8 cellular contexts compared by ENCODE assay signal in the genomic region with DNA sequence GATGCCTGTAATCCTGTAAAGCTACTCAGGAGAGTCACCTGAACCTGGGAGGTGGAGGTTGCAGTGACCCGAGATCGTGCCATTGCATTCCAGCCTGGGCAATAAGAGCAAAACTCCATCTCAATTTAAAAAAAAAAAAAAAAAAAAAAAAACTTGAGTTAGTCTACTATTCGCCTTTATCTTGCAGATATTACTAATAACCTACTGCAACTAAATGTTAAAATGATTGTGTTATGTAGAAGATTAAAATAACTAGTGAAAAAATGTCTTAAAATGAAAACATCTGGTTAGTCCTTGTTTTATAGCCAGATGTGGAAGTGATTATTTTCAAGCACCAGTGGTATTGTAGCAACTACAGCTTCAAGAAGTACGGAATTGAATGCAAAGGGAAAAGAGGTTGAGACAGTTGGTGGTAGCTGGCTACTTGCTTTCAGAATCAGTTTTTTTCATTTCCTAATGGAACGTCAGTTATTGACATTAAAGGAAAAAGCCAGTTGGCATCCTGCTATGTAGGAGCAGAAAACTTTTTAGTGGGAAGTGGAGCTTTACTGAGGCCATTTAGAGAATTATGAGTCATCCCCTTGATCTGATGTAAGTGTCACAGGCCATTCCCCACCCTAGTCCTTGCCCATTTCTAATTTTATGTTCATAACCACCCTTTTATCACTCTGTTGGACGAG. TPM values are rescaled to one million over a fixed set of nuclear protein-coding genes. Genes with fewer than 3 reads are reported as not detected.
DNase-seq lines count a peak whose midpoint lies in the region; ATAC-seq and TF ChIP-seq lines count a peak whose summit lies in the region.

No MANE protein-coding gene starts in this region.

- H3K4me1 ChIP-seq in adipocyte (ENCODE audit: control insufficient read depth, insufficient read depth, low read length): peaks cover 27% of the 10 kb centered on the region

- H3K4me3 Mint-ChIP-seq in naive thymus-derived CD8-positive, alpha-beta T cell: no peak overlapping the region
- H3K4me3 Mint-ChIP-seq in activated T-helper 2 cell treated with anti-CD3 and anti-CD28 coated beads, Interferon-gamma antibody, Interleukin-2, Interleukin-4, amounts not matched to agents 10 μg/mL and 5 μg/mL and 100 μg/mL, durations not matched to agents 14 hours and 24 hours and 36 hours (ENCODE audit: low read depth): no peak overlapping the region

- H3K36me3 Mint-ChIP-seq in naive thymus-derived CD8-positive, alpha-beta T cell: peaks cover 0 to 83% (median 21%) of the 10 kb centered on the region in 3 donors
- peaks cover 47% of the 10 kb centered on the region for H3K36me3 Mint-ChIP-seq in activated T-helper 2 cell treated with anti-CD3 and anti-CD28 coated beads, Interferon-gamma antibody, Interleukin-2, Interleukin-4, amounts not matched to agents 10 μg/mL and 5 μg/mL and 100 μg/mL, durations not matched to agents 14 hours and 24 hours and 36 hours (ENCODE audit: low read depth)

- H3K27me3 Mint-ChIP-seq in naive thymus-derived CD8-positive, alpha-beta T cell: no peaks in the 10 kb centered on the region
- no peaks in the 10 kb centered on the region for H3K27me3 Mint-ChIP-seq in activated T-helper 2 cell treated with anti-CD3 and anti-CD28 coated beads, Interferon-gamma antibody, Interleukin-2, Interleukin-4, amounts not matched to agents 10 μg/mL and 5 μg/mL and 100 μg/mL, durations not matched to agents 14 hours and 24 hours and 36 hours (ENCODE audit: low read depth)

- H3K9ac ChIP-seq in adipocyte (ENCODE audit: low read length): peak overlapping the region; percentile 70

- H3K9me3 ChIP-seq in adipocyte (ENCODE audit: control insufficient read depth, low read length): no peaks in the 10 kb centered on the region

- ATAC-seq in naive thymus-derived CD8-positive, alpha-beta T cell: no peak

- POLR2A ChIA-PET in naive thymus-derived CD8-positive, alpha-beta T cell (lab: Charles Lee): interaction anchor here (0.7 kb wide), 1 partner anchor 109 kb away, joined by 3 read pairs; no protein-coding TSS in a partner anchor

- H3K9me3 Mint-ChIP-seq in naive thymus-derived CD8-positive, alpha-beta T cell: no peaks in the 10 kb centered on the region
- no peaks in the 10 kb centered on the region for H3K9me3 Mint-ChIP-seq in activated T-helper 2 cell treated with anti-CD3 and anti-CD28 coated beads, Interferon-gamma antibody, Interleukin-2, Interleukin-4, amounts not matched to agents 10 μg/mL and 5 μg/mL and 100 μg/mL, durations not matched to agents 14 hours and 24 hours and 36 hours

- no peaks in the 10 kb centered on the region for H3K27me3 ChIP-seq in adipocyte (replicated peaks; ENCODE audit: control insufficient read depth, insufficient read depth, low read length)

- H3K36me3 ChIP-seq in adipocyte (ENCODE audit: control insufficient read depth, insufficient read depth, low read length, severe bottlenecking): peaks cover 39% of the 10 kb centered on the region

- H3K4me3 ChIP-seq in HFF-Myc (replicated peaks; ENCODE audit: low read depth, low read length) (no peak overlapping the region), adipocyte (ENCODE audit: low read length) (peak overlapping the region; percentile 48)

- peaks cover 0 to 9% (median 6%) of the 10 kb centered on the region in 4 donors for H3K4me1 Mint-ChIP-seq in naive thymus-derived CD8-positive, alpha-beta T cell
- H3K4me1 Mint-ChIP-seq in activated T-helper 2 cell treated with anti-CD3 and anti-CD28 coated beads, Interferon-gamma antibody, Interleukin-2, Interleukin-4, amounts not matched to agents 10 μg/mL and 5 μg/mL and 100 μg/mL, durations not matched to agents 14 hours and 24 hours and 36 hours (ENCODE audit: low read depth): peaks cover 6% of the 10 kb centered on the region

- no peak for TF ChIP-seq CTCF in HFF-Myc (IDR thresholded peaks at IDR 0.05; ENCODE audit: low read depth, low read length, missing control alignments)

- intact Hi-C loops in activated T-helper 2 cell treated with anti-CD3 and anti-CD28 coated beads, Interferon-gamma antibody, Interleukin-2, Interleukin-4, amounts not matched to agents 10 μg/mL and 5 μg/mL and 100 μg/mL, durations not matched to agents 14 hours and 24 hours and 36 hours (cut with micrococcal nuclease): loop anchor here (10.0 kb wide), 1 partner anchor 158 kb away; no protein-coding TSS in a partner anchor

- peak overlapping the region in 1 of 10 donors; percentile 80 for H3K27ac Mint-ChIP-seq in naive thymus-derived CD8-positive, alpha-beta T cell
- H3K27ac Mint-ChIP-seq in activated T-helper 2 cell treated with anti-CD3 and anti-CD28 coated beads, Interferon-gamma antibody, Interleukin-2, Interleukin-4, amounts not matched to agents 10 μg/mL and 5 μg/mL and 100 μg/mL, durations not matched to agents 14 hours and 24 hours and 36 hours: no peak overlapping the region

- peak; percentile 74 for DNase-seq in A172 (ENCODE audit: low spot score)
- DNase-seq in HFF-Myc (ENCODE audit: extremely low read depth, low read depth): peak; percentile 56
- DNase-seq in adipocyte (ENCODE audit: low read depth): peak; percentile 74
- DNase-seq in hepatic stellate cell (ENCODE audit: low spot score): peak; percentile 47
- no peak for DNase-seq in naive thymus-derived CD8-positive, alpha-beta T cell
- DNase-seq in stimulated activated CD4-positive, alpha-beta T cell treated with anti-CD3 and anti-CD28 coated beads, Interleukin-4, amount 100 ng/mL, for 4 hours: no peak
- DNase-seq in activated T-helper 2 cell treated with anti-CD3 and anti-CD28 coated beads, Interferon-gamma antibody, Interleukin-2, Interleukin-4, amounts not matched to agents 10 μg/mL and 5 μg/mL and 100 μg/mL, durations not matched to agents 14 hours and 24 hours and 36 hours (ENCODE audit: low spot score): no peak
- no peak for DNase-seq in SK-N-DZ (ENCODE audit: low spot score)

RNA-seq across cellular contexts. Expression of a gene that starts 43.8 kb away (rescaled TPM):
- total RNA-seq in A172 (2014; rRNA removed; shearing (Covaris generic)): 189 and 200 TPM in 2 replicates
- 10 to 100 TPM; 60.1 to 67.6 TPM for total RNA-seq in naive thymus-derived CD8-positive, alpha-beta T cell
- 100 to 1,000 TPM; 216 to 275 (median 268) TPM for polyA plus RNA-seq in naive thymus-derived CD8-positive, alpha-beta T cell
- 104 and 112 TPM in 2 replicates for total RNA-seq in activated T-helper 2 cell treated with anti-CD3 and anti-CD28 coated beads, Interferon-gamma antibody, Interleukin-2, Interleukin-4, amounts not matched to agents 10 μg/mL and 5 μg/mL and 100 μg/mL, durations not matched to agents 14 hours and 24 hours and 36 hours
- polyA plus RNA-seq in SK-N-DZ (2014; cell fraction: cytosol; rRNA removed): 229 and 266 TPM in 2 replicates
- 134 and 157 TPM in 2 replicates for polyA plus RNA-seq in SK-N-DZ (2014; cell fraction: nucleus; rRNA removed)

Comparison
In these comparisons a context has a peak if more than half of its experiments do, and no peak if none do; other contexts are left out.
1. DNase-seq: peak in A172 (single experiment), HFF-Myc (single experiment), adipocyte (single experiment) and hepatic stellate cell (single experiment); none in naive thymus-derived CD8-positive, alpha-beta T cell (0 of 10), stimulated activated CD4-positive, alpha-beta T cell treated with anti-CD3 and anti-CD28 coated beads, Interleukin-4, amount 100 ng/mL, for 4 hours (0 of 2), activated T-helper 2 cell treated with anti-CD3 and anti-CD28 coated beads, Interferon-gamma antibody, Interleukin-2, Interleukin-4, amounts not matched to agents 10 μg/mL and 5 μg/mL and 100 μg/mL, durations not matched to agents 14 hours and 24 hours and 36 hours (single experiment) and SK-N-DZ (single experiment).